In the genomic region with DNA sequence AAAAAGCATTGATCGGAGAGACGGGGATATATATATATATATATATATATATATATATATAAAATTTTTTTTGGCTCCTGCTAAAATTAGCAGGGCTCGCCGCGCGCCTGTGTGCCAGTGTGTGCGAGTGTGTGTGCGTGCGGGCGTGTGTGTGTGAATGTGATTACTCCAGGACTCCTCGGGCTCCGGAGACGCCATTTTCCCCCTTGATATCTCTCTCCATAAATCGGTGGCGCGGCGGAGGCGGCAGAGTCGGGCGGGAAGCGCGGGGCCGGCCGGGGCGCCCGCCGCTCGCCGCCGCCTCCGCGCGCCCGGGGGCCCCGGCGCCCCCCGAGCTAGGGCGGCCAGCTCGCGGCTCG, we compare ENCODE assay signal across 8 cellular contexts. TPM values are rescaled to one million over a fixed set of nuclear protein-coding genes. Genes with fewer than 3 reads are reported as not detected.
DNase-seq lines count a peak whose midpoint lies in the region; ATAC-seq and TF ChIP-seq lines count a peak whose summit lies in the region.

No MANE protein-coding gene starts in this region.

- H3K27ac ChIP-seq in duodenal mucosa (ENCODE audit: low read depth, low read length) = peak overlapping the region; percentile 71
- H3K27ac ChIP-seq in lung (ENCODE audit: low read depth in 1 of 2, low read length in 1 of 2) = peak overlapping the region; percentile 84 to 89

- H3K36me3 Mint-ChIP-seq in stimulated activated memory B cell treated with anti-CD40 and anti-IgM and Interleukin-4, amounts not matched to agents 10 μg/mL and 1 μg/mL and 100 μg/mL, for 72 hours = no peaks in the 10 kb centered on the region

- H3K9me3 ChIP-seq in duodenal mucosa (ENCODE audit: control insufficient read depth in 1 of 2, low read length in 2 of 2) (no peaks in the 10 kb centered on the region), lung (ENCODE audit: control insufficient read depth in 2 of 2, insufficient read depth in 1 of 2, low read length in 1 of 2) (no peaks in the 10 kb centered on the region)

- H3K36me3 ChIP-seq in duodenal mucosa (ENCODE audit: control insufficient read depth in 1 of 2, insufficient read depth in 2 of 2, low read length in 2 of 2) (no peaks in the 10 kb centered on the region), lung (ENCODE audit: control insufficient read depth in 2 of 2, insufficient read depth in 2 of 2, low read length in 2 of 2) (no peaks in the 10 kb centered on the region)

- no peak for ATAC-seq in lung (ENCODE audit: insufficient read depth, low FRiP score)
- peak; percentile 17 for ATAC-seq in stimulated activated memory B cell treated with anti-CD40 and anti-IgM and Interleukin-4, amounts not matched to agents 10 μg/mL and 1 μg/mL and 100 μg/mL, for 72 hours

- H3K27me3 Mint-ChIP-seq in stimulated activated memory B cell treated with anti-CD40 and anti-IgM and Interleukin-4, amounts not matched to agents 10 μg/mL and 1 μg/mL and 100 μg/mL, for 72 hours = no peaks in the 10 kb centered on the region

- H3K4me1 Mint-ChIP-seq in stimulated activated memory B cell treated with anti-CD40 and anti-IgM and Interleukin-4, amounts not matched to agents 10 μg/mL and 1 μg/mL and 100 μg/mL, for 72 hours = peaks cover 17% of the 10 kb centered on the region

- WGBS in lung, 2 donors = 0% methylated on average over 19 to 41 of the region's 41 CpGs

- TF ChIP-seq CTCF in lung (IDR thresholded peaks at IDR 0.05; ENCODE audit: control extremely low read depth, extremely low read depth) = no peak

- DNase-seq in SIG-M5 treated with dmso at 0.1 percent for 504 hours (lab: John Stamatoyannopoulos, UW; ENCODE audit: unreplicated experiment) = peak; percentile 7
- no peak for DNase-seq in SIG-M5 (lab: John Stamatoyannopoulos, UW)
- peak; percentile 30 to 33 for DNase-seq in Kasumi-1 (lab: John Stamatoyannopoulos, UW)
- peak in 3 of 5 experiments; percentile 2 to 63 (median 12) for DNase-seq in T-helper 2 cell
- no peak for DNase-seq in lung (ENCODE audit: low spot score)
- DNase-seq in effector CD4-positive, alpha-beta T cell = no peak

- no peak overlapping the region for H3K27ac Mint-ChIP-seq in stimulated activated memory B cell treated with anti-CD40 and anti-IgM and Interleukin-4, amounts not matched to agents 10 μg/mL and 1 μg/mL and 100 μg/mL, for 72 hours

- no peak overlapping the region for H3K9ac ChIP-seq in duodenal mucosa (ENCODE audit: low read depth in 1 of 2, low read length in 2 of 2)

- H3K4me3 Mint-ChIP-seq in stimulated activated memory B cell treated with anti-CD40 and anti-IgM and Interleukin-4, amounts not matched to agents 10 μg/mL and 1 μg/mL and 100 μg/mL, for 72 hours = no peak overlapping the region

- peaks cover 9 to 30% of the 10 kb centered on the region in 2 donors for H3K27me3 ChIP-seq in duodenal mucosa (ENCODE audit: control insufficient read depth in 1 of 2, insufficient read depth in 2 of 2, low read length in 2 of 2)
- H3K27me3 ChIP-seq in lung (ENCODE audit: control insufficient read depth, insufficient read depth) = no peaks in the 10 kb centered on the region

- H3K4me1 ChIP-seq in duodenal mucosa (ENCODE audit: control insufficient read depth in 1 of 2, insufficient read depth in 2 of 2, low read length in 2 of 2) = peaks cover 0 to 9% of the 10 kb centered on the region in 2 donors
- H3K4me1 ChIP-seq in lung (ENCODE audit: control insufficient read depth in 2 of 2, insufficient read depth in 2 of 2, low read length in 2 of 2) = peaks cover 2 to 3% of the 10 kb centered on the region in 2 donors

- H3K9me3 Mint-ChIP-seq in stimulated activated memory B cell treated with anti-CD40 and anti-IgM and Interleukin-4, amounts not matched to agents 10 μg/mL and 1 μg/mL and 100 μg/mL, for 72 hours = no peaks in the 10 kb centered on the region

- H3K4me3 ChIP-seq in duodenal mucosa (ENCODE audit: low read depth in 1 of 2, low read length in 2 of 2) = peak overlapping the region in 1 of 2 donors; percentile 66
- peak overlapping the region; percentile 79 for H3K4me3 ChIP-seq in lung

RNA-seq across cellular contexts. Expression of a gene that starts 0.8 kb away (rescaled TPM):
- 10 to 100 TPM; 30.7 to 43.8 TPM for total RNA-seq in lung
- 1 to 10 TPM; 1.6 to 2.6 TPM for polyA plus RNA-seq in lung

Comparison
In these comparisons a context has a peak if more than half of its experiments do, and no peak if none do; other contexts are left out.
1. DNase-seq: peak in SIG-M5 treated with dmso at 0.1 percent for 504 hours (single experiment), Kasumi-1 (2 of 2) and T-helper 2 cell (3 of 5); none in SIG-M5 (single experiment), lung (single experiment) and effector CD4-positive, alpha-beta T cell (single experiment).